Comparison of ENCODE assay signal across 8 cellular contexts in genomic region chr11:46345131-46345597, GRCh38. TPM values are rescaled to one million over a fixed set of nuclear protein-coding genes. Genes with fewer than 3 reads are reported as not detected.
DNase-seq lines count a peak whose midpoint lies in the region; ATAC-seq and TF ChIP-seq lines count a peak whose summit lies in the region.

No MANE protein-coding gene starts in this region.

- peak; percentile 18 for TF ChIP-seq CTCF in GM10248 (IDR thresholded peaks at IDR 0.05; ENCODE audit: control extremely low read depth, extremely low read depth, low read depth, missing control alignments)

- POLR2A ChIA-PET in GM10248 (lab: Yijun Ruan, JAX) = interaction anchor here (0.7 kb wide), 1 partner anchor 47 kb away, joined by 5 read pairs; no protein-coding TSS in a partner anchor

- H3K27ac ChIP-seq in caudate nucleus (ENCODE audit: low read depth, low read length) = peak overlapping the region; percentile 71

- ATAC-seq in GM18498 (IDR thresholded peaks at IDR 0.05; ENCODE audit: unreplicated experiment) (no peak), HG03354 (IDR thresholded peaks at IDR 0.05; ENCODE audit: poor library complexity, severe bottlenecking, unreplicated experiment) (no peak)

- peak; percentile 70 for DNase-seq in GM10248 (ENCODE audit: extremely low spot score)
- peak; percentile 67 for DNase-seq in NCI-H2171 (lab: John Stamatoyannopoulos, UW)
- peak in 2 of 61 donors; percentile 18 to 38 for DNase-seq in caudate nucleus (lab: John Stamatoyannopoulos, UW)
- DNase-seq in mucosa of gallbladder (ENCODE audit: low spot score) = peak; percentile 43
- no peak for DNase-seq in cortex of kidney (lab: John Stamatoyannopoulos, UW)
- DNase-seq in NCI-H1694 treated with DMSO at 0.1 percent for 48 hours (lab: John Stamatoyannopoulos, UW) = no peak

- CTCF ChIA-PET in GM10248 (lab: Yijun Ruan, JAX) = interaction anchor here (0.8 to 21.1 kb wide), 16 partner anchors 8 to 185 kb away, joined by 3 to 452 read pairs (median 4); no protein-coding TSS in a partner anchor

RNA-seq across cellular contexts. Expression of gene DGKZ, which starts 2.1 kb away (rescaled TPM):
- 83.8 TPM for total RNA-seq in mucosa of gallbladder

RNA-seq across cellular contexts. Expression of gene MDK, which starts 36.3 kb away (rescaled TPM):
- 106 TPM for total RNA-seq in mucosa of gallbladder

RNA-seq across cellular contexts. Expression of gene CHRM4, which starts 46.4 kb away (rescaled TPM):
- total RNA-seq in mucosa of gallbladder = not detected

Comparison
In these comparisons a context has a peak if more than half of its experiments do, and no peak if none do; other contexts are left out.
1. DNase-seq: peak in GM10248 (single experiment), NCI-H2171 (single experiment) and mucosa of gallbladder (single experiment); none in cortex of kidney (single experiment) and NCI-H1694 treated with DMSO at 0.1 percent for 48 hours (single experiment).